Comparison of ENCODE assay signal across 1 cellular context in the genomic region with DNA sequence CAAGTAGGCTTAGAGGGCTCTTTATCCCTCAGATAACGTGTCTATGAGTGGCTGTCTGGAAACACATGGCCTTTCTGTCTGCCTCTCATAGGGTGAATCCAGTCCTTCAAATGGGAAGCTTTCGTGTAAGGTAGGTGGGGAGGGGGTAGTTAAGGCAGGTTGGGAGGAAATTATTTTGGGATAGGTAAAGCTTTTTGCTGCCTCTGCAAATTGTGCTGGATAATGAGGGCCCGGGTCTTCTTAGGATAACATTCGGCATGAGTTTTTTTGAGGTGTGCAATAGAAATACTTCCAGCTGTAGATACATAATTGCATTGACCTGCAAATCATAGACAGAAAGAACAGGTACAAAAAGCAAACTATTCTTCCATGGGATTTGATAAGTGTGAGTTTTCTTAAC.
A peak's percentile ranks its signal among the peaks of the same experiment; 100 is the strongest.
TF ChIP-seq lines count a peak whose summit lies in the region.

No MANE protein-coding gene starts in this region.

TF ChIP-seq in K562, 482 proteins besides CTCF, POLR2A, EP300 and RAD21 (continued from another document):
- TF ChIP-seq CTCFL (IDR thresholded peaks at IDR 0.05; ENCODE audit: borderline replicate concordance, insufficient read depth, low read depth, low read length, poor library complexity, severe bottlenecking): no peak
- no peak for TF ChIP-seq ZNF384 (IDR thresholded peaks at IDR 0.05; ENCODE audit: low read depth, low read length)
- TF ChIP-seq ZNF316 (IDR thresholded peaks at IDR 0.05): peak; percentile 72
- TF ChIP-seq, protein P1, sequence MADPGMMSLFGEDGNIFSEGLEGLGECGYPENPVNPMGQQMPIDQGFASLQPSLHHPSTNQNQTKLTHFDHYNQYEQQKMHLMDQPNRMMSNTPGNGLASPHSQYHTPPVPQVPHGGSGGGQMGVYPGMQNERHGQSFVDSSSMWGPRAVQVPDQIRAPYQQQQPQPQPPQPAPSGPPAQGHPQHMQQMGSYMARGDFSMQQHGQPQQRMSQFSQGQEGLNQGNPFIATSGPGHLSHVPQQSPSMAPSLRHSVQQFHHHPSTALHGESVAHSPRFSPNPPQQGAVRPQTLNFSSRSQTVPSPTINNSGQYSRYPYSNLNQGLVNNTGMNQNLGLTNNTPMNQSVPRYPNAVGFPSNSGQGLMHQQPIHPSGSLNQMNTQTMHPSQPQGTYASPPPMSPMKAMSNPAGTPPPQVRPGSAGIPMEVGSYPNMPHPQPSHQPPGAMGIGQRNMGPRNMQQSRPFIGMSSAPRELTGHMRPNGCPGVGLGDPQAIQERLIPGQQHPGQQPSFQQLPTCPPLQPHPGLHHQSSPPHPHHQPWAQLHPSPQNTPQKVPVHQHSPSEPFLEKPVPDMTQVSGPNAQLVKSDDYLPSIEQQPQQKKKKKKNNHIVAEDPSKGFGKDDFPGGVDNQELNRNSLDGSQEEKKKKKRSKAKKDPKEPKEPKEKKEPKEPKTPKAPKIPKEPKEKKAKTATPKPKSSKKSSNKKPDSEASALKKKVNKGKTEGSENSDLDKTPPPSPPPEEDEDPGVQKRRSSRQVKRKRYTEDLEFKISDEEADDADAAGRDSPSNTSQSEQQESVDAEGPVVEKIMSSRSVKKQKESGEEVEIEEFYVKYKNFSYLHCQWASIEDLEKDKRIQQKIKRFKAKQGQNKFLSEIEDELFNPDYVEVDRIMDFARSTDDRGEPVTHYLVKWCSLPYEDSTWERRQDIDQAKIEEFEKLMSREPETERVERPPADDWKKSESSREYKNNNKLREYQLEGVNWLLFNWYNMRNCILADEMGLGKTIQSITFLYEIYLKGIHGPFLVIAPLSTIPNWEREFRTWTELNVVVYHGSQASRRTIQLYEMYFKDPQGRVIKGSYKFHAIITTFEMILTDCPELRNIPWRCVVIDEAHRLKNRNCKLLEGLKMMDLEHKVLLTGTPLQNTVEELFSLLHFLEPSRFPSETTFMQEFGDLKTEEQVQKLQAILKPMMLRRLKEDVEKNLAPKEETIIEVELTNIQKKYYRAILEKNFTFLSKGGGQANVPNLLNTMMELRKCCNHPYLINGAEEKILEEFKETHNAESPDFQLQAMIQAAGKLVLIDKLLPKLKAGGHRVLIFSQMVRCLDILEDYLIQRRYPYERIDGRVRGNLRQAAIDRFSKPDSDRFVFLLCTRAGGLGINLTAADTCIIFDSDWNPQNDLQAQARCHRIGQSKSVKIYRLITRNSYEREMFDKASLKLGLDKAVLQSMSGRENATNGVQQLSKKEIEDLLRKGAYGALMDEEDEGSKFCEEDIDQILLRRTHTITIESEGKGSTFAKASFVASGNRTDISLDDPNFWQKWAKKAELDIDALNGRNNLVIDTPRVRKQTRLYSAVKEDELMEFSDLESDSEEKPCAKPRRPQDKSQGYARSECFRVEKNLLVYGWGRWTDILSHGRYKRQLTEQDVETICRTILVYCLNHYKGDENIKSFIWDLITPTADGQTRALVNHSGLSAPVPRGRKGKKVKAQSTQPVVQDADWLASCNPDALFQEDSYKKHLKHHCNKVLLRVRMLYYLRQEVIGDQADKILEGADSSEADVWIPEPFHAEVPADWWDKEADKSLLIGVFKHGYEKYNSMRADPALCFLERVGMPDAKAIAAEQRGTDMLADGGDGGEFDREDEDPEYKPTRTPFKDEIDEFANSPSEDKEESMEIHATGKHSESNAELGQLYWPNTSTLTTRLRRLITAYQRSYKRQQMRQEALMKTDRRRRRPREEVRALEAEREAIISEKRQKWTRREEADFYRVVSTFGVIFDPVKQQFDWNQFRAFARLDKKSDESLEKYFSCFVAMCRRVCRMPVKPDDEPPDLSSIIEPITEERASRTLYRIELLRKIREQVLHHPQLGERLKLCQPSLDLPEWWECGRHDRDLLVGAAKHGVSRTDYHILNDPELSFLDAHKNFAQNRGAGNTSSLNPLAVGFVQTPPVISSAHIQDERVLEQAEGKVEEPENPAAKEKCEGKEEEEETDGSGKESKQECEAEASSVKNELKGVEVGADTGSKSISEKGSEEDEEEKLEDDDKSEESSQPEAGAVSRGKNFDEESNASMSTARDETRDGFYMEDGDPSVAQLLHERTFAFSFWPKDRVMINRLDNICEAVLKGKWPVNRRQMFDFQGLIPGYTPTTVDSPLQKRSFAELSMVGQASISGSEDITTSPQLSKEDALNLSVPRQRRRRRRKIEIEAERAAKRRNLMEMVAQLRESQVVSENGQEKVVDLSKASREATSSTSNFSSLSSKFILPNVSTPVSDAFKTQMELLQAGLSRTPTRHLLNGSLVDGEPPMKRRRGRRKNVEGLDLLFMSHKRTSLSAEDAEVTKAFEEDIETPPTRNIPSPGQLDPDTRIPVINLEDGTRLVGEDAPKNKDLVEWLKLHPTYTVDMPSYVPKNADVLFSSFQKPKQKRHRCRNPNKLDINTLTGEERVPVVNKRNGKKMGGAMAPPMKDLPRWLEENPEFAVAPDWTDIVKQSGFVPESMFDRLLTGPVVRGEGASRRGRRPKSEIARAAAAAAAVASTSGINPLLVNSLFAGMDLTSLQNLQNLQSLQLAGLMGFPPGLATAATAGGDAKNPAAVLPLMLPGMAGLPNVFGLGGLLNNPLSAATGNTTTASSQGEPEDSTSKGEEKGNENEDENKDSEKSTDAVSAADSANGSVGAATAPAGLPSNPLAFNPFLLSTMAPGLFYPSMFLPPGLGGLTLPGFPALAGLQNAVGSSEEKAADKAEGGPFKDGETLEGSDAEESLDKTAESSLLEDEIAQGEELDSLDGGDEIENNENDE (IDR thresholded peaks at IDR 0.05; ENCODE audit: low read depth, low read length): no peak
- no peak for TF ChIP-seq ZSCAN29 (IDR thresholded peaks at IDR 0.05)
- no peak for TF ChIP-seq HNRNPUL1 (IDR thresholded peaks at IDR 0.05; ENCODE audit: low read length)
- 0 out of 2 replicates have a peak, but pooled peaks have one; percentile 15 for TF ChIP-seq MAFG (tag; conservative IDR thresholded peaks at IDR 0.05)
- TF ChIP-seq ZNF609 (CRISPR knock-in tag; IDR thresholded peaks at IDR 0.05; ENCODE audit: borderline replicate concordance): no peak
- no peak for TF ChIP-seq HNRNPLL (IDR thresholded peaks at IDR 0.05; ENCODE audit: low read depth, low read length, poor library complexity, severe bottlenecking)
- no peak for TF ChIP-seq SRSF9 (IDR thresholded peaks at IDR 0.05; ENCODE audit: borderline replicate concordance, low read depth, low read length)
- TF ChIP-seq ETV6 (IDR thresholded peaks at IDR 0.05; ENCODE audit: borderline replicate concordance in 1 of 2, low read depth in 2 of 2, low read length in 1 of 2): no peak
- TF ChIP-seq ETV6 (CRISPR knock-in tag; IDR thresholded peaks at IDR 0.05; ENCODE audit: borderline replicate concordance): no peak
- TF ChIP-seq ZNF282 (CRISPR knock-in tag; IDR thresholded peaks at IDR 0.05): no peak
- peak; percentile 35; the same call in 1 of the 2 replicates for TF ChIP-seq USF1 (CRISPR knock-in tag; IDR thresholded peaks at IDR 0.05)
- no peak for TF ChIP-seq SREBF2 (CRISPR knock-in tag; IDR thresholded peaks at IDR 0.05)
- TF ChIP-seq, protein P2, sequence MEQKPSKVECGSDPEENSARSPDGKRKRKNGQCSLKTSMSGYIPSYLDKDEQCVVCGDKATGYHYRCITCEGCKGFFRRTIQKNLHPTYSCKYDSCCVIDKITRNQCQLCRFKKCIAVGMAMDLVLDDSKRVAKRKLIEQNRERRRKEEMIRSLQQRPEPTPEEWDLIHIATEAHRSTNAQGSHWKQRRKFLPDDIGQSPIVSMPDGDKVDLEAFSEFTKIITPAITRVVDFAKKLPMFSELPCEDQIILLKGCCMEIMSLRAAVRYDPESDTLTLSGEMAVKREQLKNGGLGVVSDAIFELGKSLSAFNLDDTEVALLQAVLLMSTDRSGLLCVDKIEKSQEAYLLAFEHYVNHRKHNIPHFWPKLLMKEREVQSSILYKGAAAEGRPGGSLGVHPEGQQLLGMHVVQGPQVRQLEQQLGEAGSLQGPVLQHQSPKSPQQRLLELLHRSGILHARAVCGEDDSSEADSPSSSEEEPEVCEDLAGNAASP (IDR thresholded peaks at IDR 0.05): no peak
- TF ChIP-seq, protein P3, sequence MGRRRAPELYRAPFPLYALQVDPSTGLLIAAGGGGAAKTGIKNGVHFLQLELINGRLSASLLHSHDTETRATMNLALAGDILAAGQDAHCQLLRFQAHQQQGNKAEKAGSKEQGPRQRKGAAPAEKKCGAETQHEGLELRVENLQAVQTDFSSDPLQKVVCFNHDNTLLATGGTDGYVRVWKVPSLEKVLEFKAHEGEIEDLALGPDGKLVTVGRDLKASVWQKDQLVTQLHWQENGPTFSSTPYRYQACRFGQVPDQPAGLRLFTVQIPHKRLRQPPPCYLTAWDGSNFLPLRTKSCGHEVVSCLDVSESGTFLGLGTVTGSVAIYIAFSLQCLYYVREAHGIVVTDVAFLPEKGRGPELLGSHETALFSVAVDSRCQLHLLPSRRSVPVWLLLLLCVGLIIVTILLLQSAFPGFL (CRISPR knock-in tag; IDR thresholded peaks at IDR 0.05): no peak
- TF ChIP-seq FOXJ3 (CRISPR knock-in tag; IDR thresholded peaks at IDR 0.05): no peak
- TF ChIP-seq BMI1 (IDR thresholded peaks at IDR 0.05; ENCODE audit: low read length): no peak
- TF ChIP-seq TAF9B (IDR thresholded peaks at IDR 0.05; ENCODE audit: partially characterized antibody): no peak
- 0 out of 2 replicates have a peak, but pooled peaks have one; percentile 21 for TF ChIP-seq USF2 (CRISPR knock-in tag; IDR thresholded peaks at IDR 0.05)
